Comparison of ENCODE assay signal across 18 cellular contexts in genomic region chr10:4162571-4163286, GRCh38.
"Had no signal": no experiment of that assay in that cellular context is flagged by ENCODE, and none has a peak within 500 bp of the region (broad histone marks: within the 10 kb centered on the region; RNA-seq: fewer than 3 reads in every experiment).

No MANE protein-coding gene starts in this region.

- H3K4me3 ChIP-seq: lower lobe of right lung, skin epidermis had no signal

- DNase-seq: activated B cell treated with CpG ODN at 0.5 μM for 24 hours; activated CD4-positive, alpha-beta T cell treated with anti-CD3 and anti-CD28 coated beads for 4 hours; activated CD8-positive, alpha-beta T cell treated with anti-CD3 and anti-CD28 coated beads for 36 hours; activated naive CD4-positive, alpha-beta T cell; activated naive CD8-positive, alpha-beta T cell treated with anti-CD3 and anti-CD28 coated beads for 36 hours; activated T-cell treated with anti-CD3 and anti-CD28 coated beads, Interleukin-2, amount 50 U/mL, for 1 hour; amygdala; brain microvascular endothelial cell; central memory CD4-positive, alpha-beta T cell; lower lobe of right lung; natural killer cell; right cardiac atrium; SK-N-SH; stimulated activated CD4-positive, alpha-beta T cell treated with anti-CD3 and anti-CD28 coated beads, Interleukin-4, amount 100 ng/mL, for 1 hour had no signal

- H3K4me1 Mint-ChIP-seq: activated T-helper 17 cell treated with anti-CD3 and anti-CD28 coated beads, Interleukin-2, amount 50 U/mL, for 72 hours had no signal

- H3K27ac ChIP-seq: brain microvascular endothelial cell, lower lobe of right lung, skin epidermis had no signal

- H3K27me3 Mint-ChIP-seq: activated B cell treated with CpG ODN at 0.5 μM for 24 hours; activated CD8-positive, alpha-beta T cell treated with anti-CD3 and anti-CD28 coated beads for 36 hours; activated naive CD8-positive, alpha-beta T cell treated with anti-CD3 and anti-CD28 coated beads for 36 hours; activated T-helper 17 cell treated with anti-CD3 and anti-CD28 coated beads, Interleukin-2, amount 50 U/mL, for 72 hours; progenitor cell of endocrine pancreas had no signal

- H3K9me3 ChIP-seq: lower lobe of right lung, SK-N-SH had no signal

- H3K27me3 ChIP-seq: brain microvascular endothelial cell had no signal

- H3K4me1 ChIP-seq: lower lobe of right lung had no signal

- H3K27ac Mint-ChIP-seq: activated B cell treated with CpG ODN at 0.5 μM for 24 hours; activated CD8-positive, alpha-beta T cell treated with anti-CD3 and anti-CD28 coated beads for 36 hours; activated naive CD8-positive, alpha-beta T cell treated with anti-CD3 and anti-CD28 coated beads for 36 hours; activated T-helper 17 cell treated with anti-CD3 and anti-CD28 coated beads, Interleukin-2, amount 50 U/mL, for 72 hours; natural killer cell; progenitor cell of endocrine pancreas; T-helper 2 cell treated with Interferon-gamma antibody and Interleukin-4, amounts not matched to agents 5 μg/mL and 100 μg/mL, for 36 hours had no signal

- H3K36me3 Mint-ChIP-seq: activated naive CD8-positive, alpha-beta T cell treated with anti-CD3 and anti-CD28 coated beads for 36 hours; natural killer cell had no signal

- H3K9me3 Mint-ChIP-seq: activated B cell treated with CpG ODN at 0.5 μM for 24 hours; activated CD8-positive, alpha-beta T cell treated with anti-CD3 and anti-CD28 coated beads for 36 hours; activated naive CD8-positive, alpha-beta T cell treated with anti-CD3 and anti-CD28 coated beads for 36 hours; natural killer cell; T-helper 2 cell treated with Interferon-gamma antibody and Interleukin-4, amounts not matched to agents 5 μg/mL and 100 μg/mL, for 36 hours had no signal

- H3K9ac ChIP-seq: SK-N-SH had no signal

- H3K4me3 Mint-ChIP-seq: activated B cell treated with CpG ODN at 0.5 μM for 24 hours; activated CD8-positive, alpha-beta T cell treated with anti-CD3 and anti-CD28 coated beads for 36 hours; activated naive CD8-positive, alpha-beta T cell treated with anti-CD3 and anti-CD28 coated beads for 36 hours; activated T-helper 17 cell treated with anti-CD3 and anti-CD28 coated beads, Interleukin-2, amount 50 U/mL, for 72 hours; natural killer cell; T-helper 2 cell treated with Interferon-gamma antibody and Interleukin-4, amounts not matched to agents 5 μg/mL and 100 μg/mL, for 36 hours had no signal

- H3K36me3 ChIP-seq: brain microvascular endothelial cell, lower lobe of right lung had no signal

- H3K4me2 ChIP-seq: SK-N-SH had no signal
